In genomic region chr14:41749425-41749824, GRCh38 we compare ENCODE assay signal across 1 cellular context.
TF ChIP-seq lines count a peak whose summit lies in the region.

No MANE protein-coding gene starts in this region.

TF ChIP-seq in SK-N-SH treated with all-trans-retinoic acid at 6 μM for 48 hours, 23 proteins besides CTCF, POLR2A, EP300 and RAD21 (continued from another document):
- TF ChIP-seq, protein P1, sequence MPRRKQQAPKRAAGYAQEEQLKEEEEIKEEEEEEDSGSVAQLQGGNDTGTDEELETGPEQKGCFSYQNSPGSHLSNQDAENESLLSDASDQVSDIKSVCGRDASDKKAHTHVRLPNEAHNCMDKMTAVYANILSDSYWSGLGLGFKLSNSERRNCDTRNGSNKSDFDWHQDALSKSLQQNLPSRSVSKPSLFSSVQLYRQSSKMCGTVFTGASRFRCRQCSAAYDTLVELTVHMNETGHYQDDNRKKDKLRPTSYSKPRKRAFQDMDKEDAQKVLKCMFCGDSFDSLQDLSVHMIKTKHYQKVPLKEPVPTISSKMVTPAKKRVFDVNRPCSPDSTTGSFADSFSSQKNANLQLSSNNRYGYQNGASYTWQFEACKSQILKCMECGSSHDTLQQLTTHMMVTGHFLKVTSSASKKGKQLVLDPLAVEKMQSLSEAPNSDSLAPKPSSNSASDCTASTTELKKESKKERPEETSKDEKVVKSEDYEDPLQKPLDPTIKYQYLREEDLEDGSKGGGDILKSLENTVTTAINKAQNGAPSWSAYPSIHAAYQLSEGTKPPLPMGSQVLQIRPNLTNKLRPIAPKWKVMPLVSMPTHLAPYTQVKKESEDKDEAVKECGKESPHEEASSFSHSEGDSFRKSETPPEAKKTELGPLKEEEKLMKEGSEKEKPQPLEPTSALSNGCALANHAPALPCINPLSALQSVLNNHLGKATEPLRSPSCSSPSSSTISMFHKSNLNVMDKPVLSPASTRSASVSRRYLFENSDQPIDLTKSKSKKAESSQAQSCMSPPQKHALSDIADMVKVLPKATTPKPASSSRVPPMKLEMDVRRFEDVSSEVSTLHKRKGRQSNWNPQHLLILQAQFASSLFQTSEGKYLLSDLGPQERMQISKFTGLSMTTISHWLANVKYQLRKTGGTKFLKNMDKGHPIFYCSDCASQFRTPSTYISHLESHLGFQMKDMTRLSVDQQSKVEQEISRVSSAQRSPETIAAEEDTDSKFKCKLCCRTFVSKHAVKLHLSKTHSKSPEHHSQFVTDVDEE (CRISPR knock-in tag; IDR thresholded peaks at IDR 0.05) = no peak
- TF ChIP-seq BACH2 (CRISPR knock-in tag; IDR thresholded peaks at IDR 0.05; ENCODE audit: borderline replicate concordance) = no peak
